ENCODE assay signal across 30 cellular contexts in genomic region chr5:1734271-1734907, GRCh38.
DNase-seq lines count a peak whose midpoint lies in the region; ATAC-seq, FAIRE-seq and TF ChIP-seq lines count a peak whose summit lies in the region.
"Had no signal": no experiment of that assay in that cellular context is flagged by ENCODE, and none has a peak within 500 bp of the region (broad histone marks: within the 10 kb centered on the region; RNA-seq: fewer than 3 reads in every experiment).

No MANE protein-coding gene starts in this region.

- no peaks in the 10 kb centered on the region for H3K36me3 ChIP-seq in GM23338 (ENCODE audit: insufficient read depth)
- H3K36me3 ChIP-seq in HepG2 (replicated peaks in 1 of 2; ENCODE audit: control insufficient read depth in 1 of 2, insufficient read depth in 2 of 2, low read length in 2 of 2): no peaks in the 10 kb centered on the region
- H3K36me3 ChIP-seq in prostate gland: no peaks in the 10 kb centered on the region

- in situ Hi-C loops in HepG2 (cut with HindIII; ENCODE audit: extremely low pct_ligation_motif_present, low pct_unique_long_range_greater_than_20kb): no loop called here

- H3K4me1 Mint-ChIP-seq in activated CD8-positive, alpha-beta T cell treated with anti-CD3 and anti-CD28 coated beads, Interleukin-2, amount 10 ng/mL, durations not matched to agents 7 days and 5 days (ENCODE audit: low read depth): no peaks in the 10 kb centered on the region
- no peaks in the 10 kb centered on the region for H3K4me1 Mint-ChIP-seq in activated CD8-positive, alpha-beta T cell treated with anti-CD3 and anti-CD28 coated beads for 36 hours (ENCODE audit: low read depth)
- H3K4me1 Mint-ChIP-seq in GM23338: no peaks in the 10 kb centered on the region; the same call in 2 of the 3 replicates
- H3K4me1 Mint-ChIP-seq: activated naive CD8-positive, alpha-beta T cell treated with anti-CD3 and anti-CD28 coated beads, Interleukin-2, amount 10 ng/mL, durations not matched to agents 7 days and 5 days; B cell; T-cell had no signal

- H4K20me1 ChIP-seq in GM23338 (replicated peaks; ENCODE audit: insufficient read depth): no peaks in the 10 kb centered on the region
- no peaks in the 10 kb centered on the region for H4K20me1 ChIP-seq in HepG2 (ENCODE audit: insufficient read depth, low read length)

- no peak overlapping the region for H3K27ac Mint-ChIP-seq in activated CD8-positive, alpha-beta T cell treated with anti-CD3 and anti-CD28 coated beads, Interleukin-2, amount 10 ng/mL, durations not matched to agents 7 days and 5 days
- H3K27ac Mint-ChIP-seq in activated CD8-positive, alpha-beta T cell treated with anti-CD3 and anti-CD28 coated beads for 36 hours: no peak overlapping the region
- no peak overlapping the region for H3K27ac Mint-ChIP-seq in GM23338
- H3K27ac Mint-ChIP-seq: activated naive CD8-positive, alpha-beta T cell treated with anti-CD3 and anti-CD28 coated beads, Interleukin-2, amount 10 ng/mL, durations not matched to agents 7 days and 5 days; B cell; naive thymus-derived CD4-positive, alpha-beta T cell; T-cell had no signal

- ATAC-seq in activated CD8-positive, alpha-beta T cell treated with anti-CD3 and anti-CD28 coated beads, Interleukin-2, amount 10 ng/mL, durations not matched to agents 7 days and 5 days: no peak
- no peak for ATAC-seq in activated CD8-positive, alpha-beta T cell treated with anti-CD3 and anti-CD28 coated beads for 36 hours
- no peak for ATAC-seq in GM23338
- ATAC-seq in HepG2: no peak
- ATAC-seq: left colon; naive thymus-derived CD4-positive, alpha-beta T cell; Panc1; T-cell had no signal

- H3K9me3 ChIP-seq in HepG2 (ENCODE audit: low read length) (peaks cover 5% of the 10 kb centered on the region; the same call in 1 of the 2 replicates), prostate gland (no peaks in the 10 kb centered on the region)

- TF ChIP-seq POLR2A in HepG2 (IDR thresholded peaks at IDR 0.05; ENCODE audit: insufficient read depth in 1 of 2, low read depth in 2 of 2, low read length in 2 of 2): no peak
- no peak for TF ChIP-seq POLR2A in prostate gland (IDR thresholded peaks at IDR 0.05)

- TF ChIP-seq RAD21 in HepG2 (CRISPR knock-in tag; IDR thresholded peaks at IDR 0.05): no peak

- peak; percentile 18 for DNase-seq in activated CD8-positive, alpha-beta T cell treated with anti-CD3 and anti-CD28 coated beads, Interleukin-2, amount 10 ng/mL, durations not matched to agents 7 days and 5 days
- no peak for DNase-seq in activated CD8-positive, alpha-beta T cell treated with anti-CD3 and anti-CD28 coated beads for 36 hours
- DNase-seq in GM23338 (ENCODE audit: low spot score): no peak
- no peak for DNase-seq in HepG2 (ENCODE audit: low spot score)
- DNase-seq in prostate gland (ENCODE audit: low spot score): peak; percentile 3
- DNase-seq in DMS79 treated with DMSO at 0.1 percent for 48 hours (lab: John Stamatoyannopoulos, UW): no peak
- DNase-seq in activated T-cell treated with anti-CD3 and anti-CD28 coated beads, Interleukin-2, amount 50 U/mL, for 1 hour: no peak
- no peak for DNase-seq in H4 (ENCODE audit: low spot score)
- DNase-seq: activated CD4-positive, CD25-positive, alpha-beta regulatory T cell treated with anti-CD3 and anti-CD28 coated beads, Interleukin-2, amount 50 U/mL, for 72 hours; activated naive CD8-positive, alpha-beta T cell treated with anti-CD3 and anti-CD28 coated beads, Interleukin-2, amount 10 ng/mL, durations not matched to agents 7 days and 5 days; central memory CD4-positive, alpha-beta T cell; GDM1; glutamatergic neuron; KG1; left colon; mesendoderm; naive thymus-derived CD4-positive, alpha-beta T cell; NCI-H1694; NCI-H2171 treated with DMSO at 0.1 percent for 48 hours; NCI-H524 treated with DMSO at 0.1 percent for 48 hours; trophoblast cell had no signal

- no peaks in the 10 kb centered on the region for H3K4me1 ChIP-seq in GM23338 (ENCODE audit: insufficient read depth)
- no peaks in the 10 kb centered on the region for H3K4me1 ChIP-seq in HepG2 (ENCODE audit: insufficient read depth, low read length)
- no peaks in the 10 kb centered on the region for H3K4me1 ChIP-seq in prostate gland (replicated peaks)

- H3K79me2 ChIP-seq in GM23338 (replicated peaks; ENCODE audit: insufficient read depth) (no peaks in the 10 kb centered on the region), HepG2 (ENCODE audit: insufficient read depth, low read length) (no peaks in the 10 kb centered on the region)

- CTCF ChIA-PET in activated CD8-positive, alpha-beta T cell treated with anti-CD3 and anti-CD28 coated beads, Interleukin-2, amount 10 ng/mL, durations not matched to agents 7 days and 5 days (lab: Charles Lee): no interaction called here
- CTCF ChIA-PET in activated CD8-positive, alpha-beta T cell treated with anti-CD3 and anti-CD28 coated beads for 36 hours (lab: Charles Lee): interaction anchor here (0.7 kb wide), 1 partner anchor 66 kb away, joined by 3 read pairs; no protein-coding TSS in a partner anchor
- CTCF ChIA-PET in HepG2 (lab: Yijun Ruan, JAX; ENCODE audit: low intra/inter-chr PET ratio, low total read pairs): no interaction called here

- no peak overlapping the region for H3K27ac ChIP-seq in GM23338 (ENCODE audit: low read depth)
- H3K27ac ChIP-seq in HepG2 (ENCODE audit: extremely low read length, insufficient read depth, low read length): no peak overlapping the region
- H3K27ac ChIP-seq in prostate gland: no peak overlapping the region
- H3K27ac ChIP-seq: dorsolateral prefrontal cortex, epithelial cell of prostate had no signal

- WGBS in HepG2 (ENCODE audit: low lambda C conversion rate): 0% methylated on average over 4 of the region's 18 CpGs
- 83% methylated on average over 18 of the region's 18 CpGs for WGBS in prostate gland

- POLR2A ChIA-PET in activated CD8-positive, alpha-beta T cell treated with anti-CD3 and anti-CD28 coated beads, Interleukin-2, amount 10 ng/mL, durations not matched to agents 7 days and 5 days (lab: Charles Lee): no interaction called here
- POLR2A ChIA-PET in activated CD8-positive, alpha-beta T cell treated with anti-CD3 and anti-CD28 coated beads for 36 hours (lab: Charles Lee): no interaction called here
- POLR2A ChIA-PET in HepG2 (lab: Yijun Ruan, JAX): no interaction called here

- intact Hi-C loops in activated CD8-positive, alpha-beta T cell treated with anti-CD3 and anti-CD28 coated beads for 36 hours (cut with micrococcal nuclease): loop anchor here (10.0 kb wide), 1 partner anchor 280 kb away; no protein-coding TSS in a partner anchor
- intact Hi-C loops in HepG2 (cut with micrococcal nuclease; ENCODE audit: unreplicated experiment) (no loop called here), prostate gland (cut with DNase I) (no loop called here)

- BruUV-seq in HepG2 (replicated peaks; lab: Mats Ljungman, UMichigan): no TSS peak

- peak overlapping the region; percentile 56 for H2AFZ ChIP-seq in GM23338
- H2AFZ ChIP-seq in HepG2 (ENCODE audit: low read length): no peak overlapping the region

- TF ChIP-seq EP300 in HepG2 (IDR thresholded peaks at IDR 0.05; ENCODE audit: low read depth in 2 of 2, low read length in 2 of 2) (no peak), HepG2 (CRISPR knock-in tag; IDR thresholded peaks at IDR 0.05; ENCODE audit: borderline replicate concordance) (no peak)

- H3K27me3 ChIP-seq in GM23338 (ENCODE audit: insufficient read depth) (no peaks in the 10 kb centered on the region), HepG2 (ENCODE audit: control insufficient read depth in 1 of 2, insufficient read depth in 2 of 2, low read length in 2 of 2) (peaks cover 14 to 38% of the 10 kb centered on the region in 2 experiments), prostate gland (replicated peaks; ENCODE audit: insufficient read depth) (no peaks in the 10 kb centered on the region)

- H3F3A ChIP-seq in GM23338 (replicated peaks; ENCODE audit: low read depth): no peaks in the 10 kb centered on the region

- H3K4me3 Mint-ChIP-seq in activated CD8-positive, alpha-beta T cell treated with anti-CD3 and anti-CD28 coated beads, Interleukin-2, amount 10 ng/mL, durations not matched to agents 7 days and 5 days: no peak overlapping the region
- no peak overlapping the region for H3K4me3 Mint-ChIP-seq in activated CD8-positive, alpha-beta T cell treated with anti-CD3 and anti-CD28 coated beads for 36 hours
- H3K4me3 Mint-ChIP-seq in GM23338: no peak overlapping the region
- H3K4me3 Mint-ChIP-seq: activated naive CD8-positive, alpha-beta T cell treated with anti-CD3 and anti-CD28 coated beads, Interleukin-2, amount 10 ng/mL, durations not matched to agents 7 days and 5 days; B cell; naive thymus-derived CD4-positive, alpha-beta T cell; T-cell had no signal

- no peak overlapping the region for H3K4me3 ChIP-seq in GM23338
- no peak overlapping the region for H3K4me3 ChIP-seq in HepG2 (replicated peaks in 1 of 3; ENCODE audit: insufficient read depth in 1 of 3, low read depth in 2 of 3, low read length in 3 of 3)
- H3K4me3 ChIP-seq in prostate gland: no peak overlapping the region
- H3K4me3 ChIP-seq: dorsolateral prefrontal cortex had no signal

- H3K4me2 ChIP-seq in GM23338 (no peak overlapping the region), HepG2 (ENCODE audit: low read depth, low read length) (no peak overlapping the region)

- no peaks in the 10 kb centered on the region for H3K9me2 ChIP-seq in GM23338 (ENCODE audit: insufficient read depth)

- peaks cover 6% of the 10 kb centered on the region for H3K27me3 Mint-ChIP-seq in activated CD8-positive, alpha-beta T cell treated with anti-CD3 and anti-CD28 coated beads, Interleukin-2, amount 10 ng/mL, durations not matched to agents 7 days and 5 days (ENCODE audit: low read depth)
- H3K27me3 Mint-ChIP-seq in activated CD8-positive, alpha-beta T cell treated with anti-CD3 and anti-CD28 coated beads for 36 hours: peaks cover 2% of the 10 kb centered on the region
- peaks cover 4% of the 10 kb centered on the region for H3K27me3 Mint-ChIP-seq in GM23338 (ENCODE audit: insufficient read depth, low read depth, poor library complexity)

- no peak overlapping the region for H3K9ac ChIP-seq in HepG2 (ENCODE audit: insufficient read depth, low read depth, low read length)

- no peaks in the 10 kb centered on the region for H3K9me3 Mint-ChIP-seq in activated CD8-positive, alpha-beta T cell treated with anti-CD3 and anti-CD28 coated beads, Interleukin-2, amount 10 ng/mL, durations not matched to agents 7 days and 5 days (ENCODE audit: insufficient read depth)
- no peaks in the 10 kb centered on the region for H3K9me3 Mint-ChIP-seq in activated CD8-positive, alpha-beta T cell treated with anti-CD3 and anti-CD28 coated beads for 36 hours
- H3K9me3 Mint-ChIP-seq in GM23338: peaks cover 1% of the 10 kb centered on the region; the same call in 2 of the 3 replicates
- H3K9me3 Mint-ChIP-seq: activated naive CD8-positive, alpha-beta T cell treated with anti-CD3 and anti-CD28 coated beads, Interleukin-2, amount 10 ng/mL, durations not matched to agents 7 days and 5 days had no signal

- no peak for TF ChIP-seq CTCF in activated CD8-positive, alpha-beta T cell treated with anti-CD3 and anti-CD28 coated beads for 36 hours (IDR thresholded peaks at IDR 0.05)
- TF ChIP-seq CTCF in GM23338 (conservative IDR thresholded peaks at IDR 0.05; ENCODE audit: low read depth in 2 of 2): no peak
- no peak for TF ChIP-seq CTCF in HepG2 (CRISPR knock-in tag; IDR thresholded peaks at IDR 0.05)
- no peak for TF ChIP-seq CTCF in prostate gland (IDR thresholded peaks at IDR 0.05)

- no peaks in the 10 kb centered on the region for H3K36me3 Mint-ChIP-seq in activated CD8-positive, alpha-beta T cell treated with anti-CD3 and anti-CD28 coated beads, Interleukin-2, amount 10 ng/mL, durations not matched to agents 7 days and 5 days (ENCODE audit: low read depth)
- no peaks in the 10 kb centered on the region for H3K36me3 Mint-ChIP-seq in activated CD8-positive, alpha-beta T cell treated with anti-CD3 and anti-CD28 coated beads for 36 hours (ENCODE audit: low read depth)
- H3K36me3 Mint-ChIP-seq in GM23338 (ENCODE audit: low read depth): no peaks in the 10 kb centered on the region
- H3K36me3 Mint-ChIP-seq: activated naive CD8-positive, alpha-beta T cell treated with anti-CD3 and anti-CD28 coated beads, Interleukin-2, amount 10 ng/mL, durations not matched to agents 7 days and 5 days; naive thymus-derived CD4-positive, alpha-beta T cell; T-cell had no signal

- no peak for FAIRE-seq in HepG2 (lab: Jason Lieb, UNC)
- FAIRE-seq: A204.1, astrocyte, GM18507, H54 had no signal

Comparison
In these comparisons a context has a peak if more than half of its experiments do, and no peak if none do; other contexts are left out.
1. DNase-seq: peak in activated CD8-positive, alpha-beta T cell treated with anti-CD3 and anti-CD28 coated beads, Interleukin-2, amount 10 ng/mL, durations not matched to agents 7 days and 5 days (single experiment) and prostate gland (single experiment); none in activated CD8-positive, alpha-beta T cell treated with anti-CD3 and anti-CD28 coated beads for 36 hours (single experiment), GM23338 (single experiment), HepG2 (single experiment), DMS79 treated with DMSO at 0.1 percent for 48 hours (single experiment), activated T-cell treated with anti-CD3 and anti-CD28 coated beads, Interleukin-2, amount 50 U/mL, for 1 hour (single experiment) and H4 (single experiment).